8 cellular contexts compared by ENCODE assay signal in genomic region chr5:124741711-124742496, GRCh38. TPM values are rescaled to one million over a fixed set of nuclear protein-coding genes. Genes with fewer than 3 reads are reported as not detected.
DNase-seq lines count a peak whose midpoint lies in the region; ATAC-seq and TF ChIP-seq lines count a peak whose summit lies in the region.

No MANE protein-coding gene starts in this region.

- no peaks in the 10 kb centered on the region for H4K20me1 ChIP-seq in Karpas-422 (ENCODE audit: insufficient read depth, low read depth, low read length)

- H3K79me2 ChIP-seq in Karpas-422 (ENCODE audit: low read length): no peaks in the 10 kb centered on the region

- in situ Hi-C loops in gastrocnemius medialis (cut with MboI; ENCODE audit: low sequenced_read_pairs in 4 of 4): loop anchor here in 3 of 4 donors (10.0 to 25.0 kb wide), 4 partner anchors 87 to 745 kb away; no protein-coding TSS in a partner anchor

- H3K9ac ChIP-seq in Karpas-422 (ENCODE audit: low read length): no peak overlapping the region

- H3K4me3 ChIP-seq in Peyer's patch (peak overlapping the region in 2 of 4 donors; percentile 72 to 75), fibroblast of mammary gland (ENCODE audit: control insufficient read depth, low read depth, low read length) (no peak overlapping the region), gastrocnemius medialis (peak overlapping the region; percentile 63 to 81 (median 71)), Karpas-422 (ENCODE audit: low read length) (no peak overlapping the region; the same call in 1 of the 2 replicates), tibial artery (no peak overlapping the region)

- TF ChIP-seq CTCF in Peyer's patch (IDR thresholded peaks at IDR 0.05): peak in 1 of 6 experiments; percentile 10
- no peak for TF ChIP-seq CTCF in fibroblast of mammary gland (conservative IDR thresholded peaks at IDR 0.05; ENCODE audit: control insufficient read depth, insufficient read depth, low read depth, low read length)
- no peak for TF ChIP-seq CTCF in gastrocnemius medialis (IDR thresholded peaks at IDR 0.05 in 4 of 5, conservative IDR thresholded peaks at IDR 0.05 in 1 of 5)
- TF ChIP-seq CTCF in tibial artery (IDR thresholded peaks at IDR 0.05): no peak

- no peak overlapping the region for H2AFZ ChIP-seq in Karpas-422 (ENCODE audit: low read length)

- DNase-seq in H4 (ENCODE audit: low spot score) (peak; percentile 95), Peyer's patch (peak in 1 of 3 donors; percentile 62), fibroblast of mammary gland (ENCODE audit: low read depth) (peak; percentile 81), gastrocnemius medialis (peak in 1 of 2 donors; percentile 33), Karpas-422 (no peak), tibial artery (no peak), SHP77 (lab: John Stamatoyannopoulos, UW) (no peak)

- H3K4me1 ChIP-seq in Peyer's patch: peaks cover 0 to 40% (median 0%) of the 10 kb centered on the region in 4 donors
- H3K4me1 ChIP-seq in gastrocnemius medialis: peaks cover 72 to 77% of the 10 kb centered on the region in 2 donors
- H3K4me1 ChIP-seq in Karpas-422 (ENCODE audit: low read length): peaks cover 96% of the 10 kb centered on the region
- peaks cover 0 to 28% (median 8%) of the 10 kb centered on the region in 4 donors for H3K4me1 ChIP-seq in tibial artery

- no peak for TF ChIP-seq POLR2A in Peyer's patch (IDR thresholded peaks at IDR 0.05)
- no peak for TF ChIP-seq POLR2A in gastrocnemius medialis (IDR thresholded peaks at IDR 0.05)

- ATAC-seq in gastrocnemius medialis (no peak), GM19328 (IDR thresholded peaks at IDR 0.05; ENCODE audit: unreplicated experiment) (no peak)

- H3K36me3 ChIP-seq in Peyer's patch (no peaks in the 10 kb centered on the region), gastrocnemius medialis (no peaks in the 10 kb centered on the region), Karpas-422 (ENCODE audit: insufficient read depth, low read length) (no peaks in the 10 kb centered on the region; the same call in 1 of the 2 replicates), tibial artery (no peaks in the 10 kb centered on the region)

- H3K27ac ChIP-seq in Peyer's patch: peak overlapping the region; percentile 73 to 86 (median 82)
- peak overlapping the region; percentile 87 to 96 (median 92) for H3K27ac ChIP-seq in gastrocnemius medialis
- no peak overlapping the region for H3K27ac ChIP-seq in Karpas-422 (ENCODE audit: low read length)
- H3K27ac ChIP-seq in tibial artery: no peak overlapping the region

- no peaks in the 10 kb centered on the region for H3K9me3 ChIP-seq in Peyer's patch
- H3K9me3 ChIP-seq in gastrocnemius medialis: no peaks in the 10 kb centered on the region
- H3K9me3 ChIP-seq in Karpas-422 (ENCODE audit: low read length): no peaks in the 10 kb centered on the region
- H3K9me3 ChIP-seq in tibial artery: no peaks in the 10 kb centered on the region

- no peak overlapping the region for H3K4me2 ChIP-seq in Karpas-422 (ENCODE audit: low read depth, low read length, poor library complexity, severe bottlenecking)

- no peaks in the 10 kb centered on the region for H3K27me3 ChIP-seq in Peyer's patch
- H3K27me3 ChIP-seq in gastrocnemius medialis: no peaks in the 10 kb centered on the region
- H3K27me3 ChIP-seq in Karpas-422 (ENCODE audit: low read length): no peaks in the 10 kb centered on the region
- no peaks in the 10 kb centered on the region for H3K27me3 ChIP-seq in tibial artery

- intact Hi-C loops in gastrocnemius medialis (cut with DNase I; ENCODE audit: low total_unique reads): loop anchor here (10.0 kb wide), 1 partner anchor 673 kb away; no protein-coding TSS in a partner anchor
- intact Hi-C loops in tibial artery (cut with DNase I; ENCODE audit: low total_unique reads): no loop called here

- H3K9me2 ChIP-seq in Karpas-422 (replicated peaks; ENCODE audit: insufficient read depth, low read length): no peaks in the 10 kb centered on the region

RNA-seq across cellular contexts. Expression of gene ZNF608, which starts 4.5 kb away (rescaled TPM):
- 20.8 and 28.0 TPM in 2 replicates for total RNA-seq in H4 (2014; rRNA removed; shearing (Covaris generic))
- total RNA-seq in Peyer's patch (10 to 100 TPM; 19.8 to 85.8 (median 35.3) TPM), gastrocnemius medialis (10 to 100 TPM in 3 of 4 donors, 1 to 10 TPM in 1; 7.3 to 27.4 (median 17.5) TPM)
- total RNA-seq in Karpas-422 (2014; rRNA removed; shearing (Covaris generic); ENCODE audit: low replicate concordance): 12.1 and 12.8 TPM in 2 replicates

Comparison
In these comparisons a context has a peak if more than half of its experiments do, and no peak if none do; other contexts are left out.
1. DNase-seq: peak in H4 (single experiment) and fibroblast of mammary gland (single experiment); none in Karpas-422 (single experiment), tibial artery (0 of 2) and SHP77 (0 of 2).
2. H3K27ac ChIP-seq: peak in Peyer's patch (4 of 4) and gastrocnemius medialis (4 of 4); none in Karpas-422 (single experiment) and tibial artery (0 of 2).
3. H3K4me3 ChIP-seq: peak in gastrocnemius medialis (4 of 4); none in fibroblast of mammary gland (single experiment), Karpas-422 (single experiment) and tibial artery (0 of 2).